In genomic region chr1:210400043-210400840, GRCh38 we compare ENCODE assay signal across 1 cellular context.
TF ChIP-seq lines count a peak whose summit lies in the region.

No MANE protein-coding gene starts in this region.

TF ChIP-seq in HepG2, 621 proteins besides CTCF, POLR2A, EP300 and RAD21 (continued from another document):
- TF ChIP-seq HNF1B (CRISPR knock-in tag; IDR thresholded peaks at IDR 0.05) (0 out of 2 replicates have a peak, but pooled peaks have one; percentile 20), STAG1 (CRISPR knock-in tag; IDR thresholded peaks at IDR 0.05) (peak; percentile 90), TEAD2 (CRISPR knock-in tag; IDR thresholded peaks at IDR 0.05) (no peak)
